Comparison of ENCODE assay signal across 16 cellular contexts in the genomic region with DNA sequence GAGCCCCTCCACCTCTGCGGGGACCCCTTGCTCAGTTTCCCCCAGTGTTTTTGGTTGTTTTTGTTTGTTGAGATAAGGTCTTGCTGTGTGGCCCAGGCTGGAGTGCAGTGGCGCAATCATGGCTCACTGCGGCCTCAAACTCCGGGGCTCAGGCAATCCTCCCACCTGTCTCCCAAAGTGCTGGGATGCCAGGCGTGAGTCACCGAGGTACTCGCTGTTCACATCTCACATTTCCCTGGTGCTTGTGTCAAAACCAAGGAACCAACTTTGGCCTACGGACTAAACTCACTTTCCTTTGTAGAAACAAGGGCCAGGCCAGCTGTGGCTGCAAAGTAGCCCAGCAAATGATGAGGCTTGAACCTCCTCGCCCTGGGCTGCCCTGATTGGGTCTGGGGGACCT. TPM values are rescaled to one million over a fixed set of nuclear protein-coding genes. Genes with fewer than 3 reads are reported as not detected.
A peak's percentile ranks its signal among the peaks of the same experiment; 100 is the strongest.
DNase-seq lines count a peak whose midpoint lies in the region; ATAC-seq and TF ChIP-seq lines count a peak whose summit lies in the region.
"Had no signal": no experiment of that assay in that cellular context is flagged by ENCODE, and none has a peak within 500 bp of the region (broad histone marks: within the 10 kb centered on the region; RNA-seq: fewer than 3 reads in every experiment).

No MANE protein-coding gene starts in this region.

- H3K27ac ChIP-seq in breast epithelium (no peak overlapping the region), right cardiac atrium (ENCODE audit: low read length) (no peak overlapping the region), gastrocnemius medialis (peak overlapping the region; percentile 59 to 74 (median 66))
- H3K27ac ChIP-seq: A549, C4-2B had no signal

- no peak overlapping the region for H3K4me3 Mint-ChIP-seq in MCF 10A (ENCODE audit: unreplicated experiment)
- H3K4me3 Mint-ChIP-seq: CD4-positive, alpha-beta T cell; H9 had no signal

- no peaks in the 10 kb centered on the region for H3K9me3 Mint-ChIP-seq in MCF 10A (ENCODE audit: unreplicated experiment)
- H3K9me3 Mint-ChIP-seq: CD4-positive, alpha-beta T cell; H9 had no signal

- H3K4me1 Mint-ChIP-seq in MCF 10A (ENCODE audit: insufficient read depth, unreplicated experiment), result no peaks in the 10 kb centered on the region
- H3K4me1 Mint-ChIP-seq: H9 had no signal

- TF ChIP-seq CTCF in MCF 10A (IDR thresholded peaks at IDR 0.05; ENCODE audit: unreplicated experiment), result no peak
- TF ChIP-seq CTCF in breast epithelium (IDR thresholded peaks at IDR 0.05), result no peak
- no peak for TF ChIP-seq CTCF in gastrocnemius medialis (IDR thresholded peaks at IDR 0.05 in 4 of 5, conservative IDR thresholded peaks at IDR 0.05 in 1 of 5)

- H3K9me3 ChIP-seq in breast epithelium (no peaks in the 10 kb centered on the region), right cardiac atrium (ENCODE audit: control insufficient read depth, low read length) (no peaks in the 10 kb centered on the region), gastrocnemius medialis (no peaks in the 10 kb centered on the region)
- H3K9me3 ChIP-seq: A549, Caco-2 had no signal

- H3K4me3 ChIP-seq in breast epithelium (no peak overlapping the region), right cardiac atrium (ENCODE audit: low read length) (no peak overlapping the region), gastrocnemius medialis (no peak overlapping the region)
- H3K4me3 ChIP-seq: A549, GM12878 had no signal

- in situ Hi-C loops in gastrocnemius medialis (cut with MboI; ENCODE audit: low sequenced_read_pairs in 4 of 4), result no loop called here

- H3K36me3 Mint-ChIP-seq in MCF 10A (ENCODE audit: insufficient read depth, unreplicated experiment), result peaks cover 36% of the 10 kb centered on the region

- H3K27ac Mint-ChIP-seq in MCF 10A (ENCODE audit: low read depth, unreplicated experiment), result no peak overlapping the region
- H3K27ac Mint-ChIP-seq: CD4-positive, alpha-beta T cell; H9 had no signal

- POLR2A ChIA-PET in MCF 10A (lab: Yijun Ruan, JAX), result interaction anchor here (0.8 to 1.4 kb wide), 2 partner anchors 10 to 22 kb away, joined by 3 to 5 read pairs; no protein-coding TSS in a partner anchor

- WGBS in right cardiac atrium, result 93% methylated on average over 9 of the region's 9 CpGs

- no peaks in the 10 kb centered on the region for H3K27me3 Mint-ChIP-seq in MCF 10A (ENCODE audit: insufficient read depth, unreplicated experiment)
- H3K27me3 Mint-ChIP-seq: CD4-positive, alpha-beta T cell had no signal

- ATAC-seq in right cardiac atrium (no peak), left ventricle myocardium superior (no peak), gastrocnemius medialis (peak; percentile 89 to 94), GM18907 (IDR thresholded peaks at IDR 0.05; ENCODE audit: unreplicated experiment) (no peak)
- ATAC-seq: A549, GM12878 had no signal

- BruUV-seq in MCF 10A (replicated peaks; lab: Mats Ljungman, UMichigan), result no TSS peak

- CTCF ChIA-PET in MCF 10A (lab: Yijun Ruan, JAX), result interaction anchor here (1.0 kb wide), 2 partner anchors 10 to 40 kb away, joined by 3 read pairs; a partner anchor contains a TSS

- H3K4me1 ChIP-seq in breast epithelium, result no peaks in the 10 kb centered on the region
- no peaks in the 10 kb centered on the region for H3K4me1 ChIP-seq in right cardiac atrium (ENCODE audit: control insufficient read depth, insufficient read depth, low read length)
- H3K4me1 ChIP-seq in gastrocnemius medialis, result peaks cover 0 to 4% of the 10 kb centered on the region in 2 donors
- H3K4me1 ChIP-seq: A549, Caco-2 had no signal

- TF ChIP-seq POLR2A in breast epithelium (IDR thresholded peaks at IDR 0.05) (no peak), gastrocnemius medialis (IDR thresholded peaks at IDR 0.05) (no peak)

- DNase-seq in MCF 10A (ENCODE audit: unreplicated experiment) (peak; percentile 62), breast epithelium (ENCODE audit: low spot score in 2 of 2) (no peak), right cardiac atrium (peak in 2 of 3 donors; percentile 19 to 45), left ventricle myocardium superior (no peak), head of caudate nucleus (peak in 29 of 42 donors; percentile 34 to 85 (median 71)), gastrocnemius medialis (peak; percentile 52 to 81), NCI-H345 (lab: John Stamatoyannopoulos, UW) (no peak)
- DNase-seq: AML-193; Caco-2; CD4-positive, alpha-beta T cell; GF-D8; H9 had no signal

- intact Hi-C loops in MCF 10A (cut with micrococcal nuclease) (no loop called here), breast epithelium (cut with DNase I; ENCODE audit: low total_unique reads) (no loop called here), right cardiac atrium (cut with DNase I) (no loop called here), left ventricle myocardium superior (cut with micrococcal nuclease) (no loop called here), head of caudate nucleus (cut with DNase I) (no loop called here), gastrocnemius medialis (cut with DNase I; ENCODE audit: low total_unique reads) (no loop called here)

- H3K36me3 ChIP-seq in breast epithelium (peaks cover 10% of the 10 kb centered on the region), gastrocnemius medialis (peaks cover 0 to 54% of the 10 kb centered on the region in 2 donors)

- H3K27me3 ChIP-seq in breast epithelium, result no peaks in the 10 kb centered on the region
- H3K27me3 ChIP-seq in right cardiac atrium (ENCODE audit: control insufficient read depth, insufficient read depth), result no peaks in the 10 kb centered on the region
- no peaks in the 10 kb centered on the region for H3K27me3 ChIP-seq in gastrocnemius medialis

RNA-seq across cellular contexts. Expression of a gene that starts 9.7 kb away (rescaled TPM):
- total RNA-seq in MCF 10A (2022) (5.6 and 5.7 TPM in 2 replicates), breast epithelium (1 to 10 TPM; 1.0 to 2.3 (median 1.1) TPM), right cardiac atrium (10 to 100 TPM in 1 of 4 donors, 1 to 10 TPM in 3; 4.4 to 11.5 (median 8.0) TPM), left ventricle myocardium superior (9.1 TPM), gastrocnemius medialis (1 to 10 TPM; 1.3 to 2.1 (median 1.6) TPM)
- polyA plus RNA-seq in right cardiac atrium, result 4.3 TPM

RNA-seq across cellular contexts. Expression of a gene that starts 16.6 kb away (rescaled TPM):
- 173 and 193 TPM in 2 replicates for total RNA-seq in MCF 10A (2022)
- total RNA-seq in breast epithelium, result 10 to 100 TPM; 43.2 to 70.8 (median 52.5) TPM
- total RNA-seq in right cardiac atrium, result 100 to 1,000 TPM; 176 to 227 (median 203) TPM
- polyA plus RNA-seq in right cardiac atrium, result 329 TPM
- total RNA-seq in left ventricle myocardium superior, result 357 TPM
- total RNA-seq in gastrocnemius medialis, result 100 to 1,000 TPM in 3 of 4 donors, 10 to 100 TPM in 1; 98.8 to 204 (median 152) TPM

RNA-seq across cellular contexts. Expression of a gene that starts 19.6 kb away (rescaled TPM):
- total RNA-seq in MCF 10A (2022), result 11.8 and 14.1 TPM in 2 replicates
- 1 to 10 TPM in 2 of 3 donors, under 1 TPM in 1; 0.64 to 5.6 (median 3.4) TPM for total RNA-seq in breast epithelium
- total RNA-seq in right cardiac atrium, result 10 to 100 TPM in 1 of 4 donors, 1 to 10 TPM in 3; 3.0 to 10.8 (median 5.8) TPM
- polyA plus RNA-seq in right cardiac atrium, result 5.2 TPM
- total RNA-seq in left ventricle myocardium superior, result 12.9 TPM
- 1 to 10 TPM in 3 of 4 donors, under 1 TPM in 1; 0.95 to 2.3 (median 1.7) TPM for total RNA-seq in gastrocnemius medialis

RNA-seq across cellular contexts. Expression of a gene that starts 24.8 kb away (rescaled TPM):
- total RNA-seq in MCF 10A (2022) (77.8 and 84.2 TPM in 2 replicates), breast epithelium (10 to 100 TPM; 38.2 to 51.5 (median 41.3) TPM), right cardiac atrium (10 to 100 TPM; 67.3 to 73.6 (median 71.6) TPM), left ventricle myocardium superior (73.0 TPM), gastrocnemius medialis (100 to 1,000 TPM in 2 of 4 donors, 10 to 100 TPM in 2; 84.9 to 121 (median 105) TPM)
- 87.2 TPM for polyA plus RNA-seq in right cardiac atrium

RNA-seq across cellular contexts. Expression of a gene that starts 33.5 kb away (rescaled TPM):
- total RNA-seq in MCF 10A (2022), result 480 and 581 TPM in 2 replicates
- 100 to 1,000 TPM; 334 to 365 (median 365) TPM for total RNA-seq in breast epithelium
- 100 to 1,000 TPM; 279 to 331 (median 301) TPM for total RNA-seq in right cardiac atrium
- 417 TPM for polyA plus RNA-seq in right cardiac atrium
- total RNA-seq in left ventricle myocardium superior, result 354 TPM
- total RNA-seq in gastrocnemius medialis, result 100 to 1,000 TPM; 285 to 440 (median 334) TPM

Comparison
In these comparisons a context has a peak if more than half of its experiments do, and no peak if none do; other contexts are left out.
1. DNase-seq: peak in MCF 10A (single experiment), right cardiac atrium (2 of 3), head of caudate nucleus (29 of 42) and gastrocnemius medialis (2 of 2); none in breast epithelium (0 of 2), left ventricle myocardium superior (single experiment) and NCI-H345 (single experiment).
2. H3K27ac ChIP-seq: peak in gastrocnemius medialis (4 of 4); none in breast epithelium (0 of 2) and right cardiac atrium (single experiment).
3. ATAC-seq: peak in gastrocnemius medialis (2 of 2); none in right cardiac atrium (0 of 2), left ventricle myocardium superior (single experiment) and GM18907 (single experiment).